In the genomic region with DNA sequence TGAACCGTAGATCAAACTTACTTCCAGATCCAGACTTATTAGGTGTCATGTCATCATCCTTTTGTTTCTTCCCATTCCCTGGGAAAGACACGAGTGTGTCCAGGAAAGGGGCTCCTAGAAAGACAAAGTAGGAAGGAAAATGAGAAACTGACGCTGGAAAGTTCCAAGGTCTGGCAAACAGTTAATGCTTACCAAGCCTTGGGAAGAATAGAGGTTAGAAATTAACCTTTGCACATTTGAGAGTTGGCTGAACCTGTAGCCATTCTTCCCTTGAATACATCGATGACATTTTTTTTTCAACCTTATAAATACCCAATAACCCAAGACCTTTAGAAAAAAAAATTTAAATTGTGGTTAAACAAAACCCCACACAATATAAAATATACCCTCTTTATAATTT, we compare ENCODE assay signal across 24 cellular contexts.
"Had no signal": no experiment of that assay in that cellular context is flagged by ENCODE, and none has a peak within 500 bp of the region (broad histone marks: within the 10 kb centered on the region; RNA-seq: fewer than 3 reads in every experiment).

No MANE protein-coding gene starts in this region.

- H3K4me3 Mint-ChIP-seq: activated CD4-positive, alpha-beta T cell treated with anti-CD3 and anti-CD28 coated beads, Interleukin-2, amount 10 ng/mL, durations not matched to agents 7 days and 5 days; activated CD8-positive, alpha-beta memory T cell treated with anti-CD3 and anti-CD28 coated beads, Interleukin-2, amount 10 ng/mL, durations not matched to agents 7 days and 5 days; activated CD8-positive, alpha-beta T cell treated with anti-CD3 and anti-CD28 coated beads for 36 hours; activated naive CD4-positive, alpha-beta T cell treated with anti-CD3 and anti-CD28 coated beads, Interleukin-2, amount 50 U/mL, for 24 hours; brain; nephron progenitor cell; stimulated activated naive B cell treated with anti-CD40 and anti-IgM and Interleukin-4, amounts not matched to agents 10 μg/mL and 1 μg/mL and 100 μg/mL, for 72 hours; T-cell; T-helper 2 cell treated with Interferon-gamma antibody and Interleukin-4, amounts not matched to agents 5 μg/mL and 100 μg/mL, for 36 hours; type B pancreatic cell had no signal

- H3K4me1 ChIP-seq: parathyroid adenoma had no signal

- H2AFZ ChIP-seq: parathyroid adenoma had no signal

- ATAC-seq: activated CD8-positive, alpha-beta memory T cell treated with anti-CD3 and anti-CD28 coated beads, Interleukin-2, amount 10 ng/mL, durations not matched to agents 7 days and 5 days; activated CD8-positive, alpha-beta T cell treated with anti-CD3 and anti-CD28 coated beads for 36 hours; sciatic nerve; stimulated activated naive B cell treated with anti-CD40 and anti-IgM and Interleukin-4, amounts not matched to agents 10 μg/mL and 1 μg/mL and 100 μg/mL, for 72 hours; T-cell had no signal

- H3K27ac Mint-ChIP-seq: activated CD4-positive, alpha-beta T cell treated with anti-CD3 and anti-CD28 coated beads, Interleukin-2, amount 10 ng/mL, durations not matched to agents 7 days and 5 days; activated CD8-positive, alpha-beta memory T cell treated with anti-CD3 and anti-CD28 coated beads, Interleukin-2, amount 10 ng/mL, durations not matched to agents 7 days and 5 days; activated naive CD4-positive, alpha-beta T cell treated with anti-CD3 and anti-CD28 coated beads, Interleukin-2, amount 50 U/mL, for 24 hours; nephron progenitor cell; stimulated activated naive B cell treated with anti-CD40 and anti-IgM and Interleukin-4, amounts not matched to agents 10 μg/mL and 1 μg/mL and 100 μg/mL, for 72 hours; T-helper 2 cell treated with Interferon-gamma antibody and Interleukin-4, amounts not matched to agents 5 μg/mL and 100 μg/mL, for 36 hours; type B pancreatic cell had no signal

- H3K4me1 Mint-ChIP-seq: activated naive CD4-positive, alpha-beta T cell treated with anti-CD3 and anti-CD28 coated beads, Interleukin-2, amount 50 U/mL, for 24 hours; brain had no signal

- FAIRE-seq: endometrium, islet of Langerhans, small intestine had no signal

- DNase-seq: activated CD4-positive, alpha-beta T cell treated with anti-CD3 and anti-CD28 coated beads, Interleukin-2, amount 10 ng/mL, durations not matched to agents 7 days and 5 days; activated CD4-positive, CD25-positive, alpha-beta regulatory T cell treated with anti-CD3 and anti-CD28 coated beads, Interleukin-2, amount 50 U/mL, for 72 hours; activated CD8-positive, alpha-beta memory T cell treated with anti-CD3 and anti-CD28 coated beads, Interleukin-2, amount 10 ng/mL, durations not matched to agents 7 days and 5 days; activated CD8-positive, alpha-beta T cell treated with anti-CD3 and anti-CD28 coated beads for 36 hours; activated gamma-delta T cell treated with Interleukin-2 at 50 U/mL for 16 hours; anterior cingulate cortex; foreskin melanocyte; hippocampal formation; midbrain; nephron progenitor cell; small intestine; stimulated activated CD4-positive, alpha-beta T cell treated with anti-CD3 and anti-CD28 coated beads, Interleukin-15, amount 100 ng/mL, for 24 hours; stimulated activated naive B cell treated with anti-CD40 and anti-IgM and Interleukin-4, amounts not matched to agents 10 μg/mL and 1 μg/mL and 100 μg/mL, for 72 hours; T-cell; WERI-Rb-1 had no signal

- H3K36me3 ChIP-seq: WERI-Rb-1 had no signal

- H3K9me3 Mint-ChIP-seq: activated CD8-positive, alpha-beta T cell treated with anti-CD3 and anti-CD28 coated beads for 36 hours; activated naive CD4-positive, alpha-beta T cell treated with anti-CD3 and anti-CD28 coated beads, Interleukin-2, amount 50 U/mL, for 24 hours; brain; nephron progenitor cell; stimulated activated naive B cell treated with anti-CD40 and anti-IgM and Interleukin-4, amounts not matched to agents 10 μg/mL and 1 μg/mL and 100 μg/mL, for 72 hours; T-helper 2 cell treated with Interferon-gamma antibody and Interleukin-4, amounts not matched to agents 5 μg/mL and 100 μg/mL, for 36 hours; type B pancreatic cell had no signal

- H3K79me2 ChIP-seq: parathyroid adenoma had no signal

- H3K27me3 Mint-ChIP-seq: activated CD4-positive, alpha-beta T cell treated with anti-CD3 and anti-CD28 coated beads, Interleukin-2, amount 10 ng/mL, durations not matched to agents 7 days and 5 days; activated CD8-positive, alpha-beta memory T cell treated with anti-CD3 and anti-CD28 coated beads, Interleukin-2, amount 10 ng/mL, durations not matched to agents 7 days and 5 days; activated CD8-positive, alpha-beta T cell treated with anti-CD3 and anti-CD28 coated beads for 36 hours; stimulated activated naive B cell treated with anti-CD40 and anti-IgM and Interleukin-4, amounts not matched to agents 10 μg/mL and 1 μg/mL and 100 μg/mL, for 72 hours had no signal

- H3K9ac ChIP-seq: parathyroid adenoma had no signal

- H3K27ac ChIP-seq: parathyroid adenoma, vagina, WERI-Rb-1 had no signal

- H3K36me3 Mint-ChIP-seq: activated naive CD4-positive, alpha-beta T cell treated with anti-CD3 and anti-CD28 coated beads, Interleukin-2, amount 50 U/mL, for 24 hours; brain had no signal

- H3K9me3 ChIP-seq: vagina had no signal

- H3K27me3 ChIP-seq: vagina had no signal

- H3K4me3 ChIP-seq: vagina had no signal
